ENCODE assay signal across 8 cellular contexts in genomic region chr12:104643921-104644669, GRCh38.
DNase-seq lines count a peak whose midpoint lies in the region; ATAC-seq, FAIRE-seq and TF ChIP-seq lines count a peak whose summit lies in the region.

No MANE protein-coding gene starts in this region.

- 71 to 76% methylated on average over 12 of the region's 12 CpGs for WGBS in heart right ventricle, 2 donors

- H3K27me3 ChIP-seq in CD4-positive, alpha-beta memory T cell (ENCODE audit: insufficient read depth, low read length): no peaks in the 10 kb centered on the region
- H3K27me3 ChIP-seq in heart right ventricle: no peaks in the 10 kb centered on the region

- peaks cover 41 to 67% (median 51%) of the 10 kb centered on the region in 4 donors for H3K4me1 Mint-ChIP-seq in CD4-positive, alpha-beta memory T cell

- CTCF ChIA-PET in CD4-positive, alpha-beta memory T cell (lab: Charles Lee; ENCODE audit: partially characterized antibody): interaction anchor here (1.3 kb wide), 1 partner anchor 262 kb away, joined by 3 read pairs; no protein-coding TSS in a partner anchor

- no peaks in the 10 kb centered on the region for H3K27me3 Mint-ChIP-seq in CD4-positive, alpha-beta memory T cell

- no peak for TF ChIP-seq CTCF in heart right ventricle (IDR thresholded peaks at IDR 0.05)

- POLR2A ChIA-PET in CD4-positive, alpha-beta memory T cell (lab: Charles Lee; ENCODE audit: partially characterized antibody): interaction anchor here (1.2 kb wide), 1 partner anchor 103 kb away, joined by 3 read pairs; no protein-coding TSS in a partner anchor

- ATAC-seq in GM21447 (IDR thresholded peaks at IDR 0.05; ENCODE audit: unreplicated experiment): peak; percentile 36
- ATAC-seq in heart right ventricle: peak in 7 of 8 donors; percentile 56 to 70 (median 65)
- ATAC-seq in GM21367 (IDR thresholded peaks at IDR 0.05; ENCODE audit: unreplicated experiment): no peak

- peak in 1 of 5 donors; percentile 10 for DNase-seq in CD4-positive, alpha-beta memory T cell
- peak; percentile 91 for DNase-seq in NCI-H748 (lab: John Stamatoyannopoulos, UW; ENCODE audit: unreplicated experiment)
- no peak for DNase-seq in heart right ventricle
- no peak for DNase-seq in frontal cortex (ENCODE audit: low spot score in 2 of 2)
- no peak for DNase-seq in inferior parietal cortex (ENCODE audit: extremely low spot score)
- no peak for DNase-seq in activated CD4-positive, alpha-beta T cell treated with anti-CD3 and anti-CD28 coated beads for 48 hours

- H3K36me3 ChIP-seq in CD4-positive, alpha-beta memory T cell (ENCODE audit: insufficient read depth, low read length): no peaks in the 10 kb centered on the region
- H3K36me3 ChIP-seq in heart right ventricle: peaks cover 0 to 9% (median 0%) of the 10 kb centered on the region in 9 donors

- no peak overlapping the region for H3K4me3 ChIP-seq in CD4-positive, alpha-beta memory T cell (ENCODE audit: low read length in 2 of 2)
- H3K4me3 ChIP-seq in heart right ventricle: peak overlapping the region in 1 of 10 donors; percentile 20

- peaks cover 27 to 38% of the 10 kb centered on the region in 2 donors for H3K36me3 Mint-ChIP-seq in CD4-positive, alpha-beta memory T cell

- peak overlapping the region; percentile 26 to 91 (median 75) for H3K27ac Mint-ChIP-seq in CD4-positive, alpha-beta memory T cell

- peaks cover 19% of the 10 kb centered on the region for H3K4me1 ChIP-seq in CD4-positive, alpha-beta memory T cell (ENCODE audit: insufficient read depth, low read length)
- H3K4me1 ChIP-seq in heart right ventricle: peaks cover 0 to 72% (median 3%) of the 10 kb centered on the region in 9 donors

- no peak for FAIRE-seq in frontal cortex (lab: Jason Lieb, UNC)

- H3K4me3 Mint-ChIP-seq in CD4-positive, alpha-beta memory T cell: peak overlapping the region in 6 of 8 donors; percentile 20 to 61 (median 38)

- no peak overlapping the region for H3K27ac ChIP-seq in CD4-positive, alpha-beta memory T cell (ENCODE audit: low read depth, low read length)
- H3K27ac ChIP-seq in heart right ventricle: peak overlapping the region in 4 of 10 donors; percentile 19 to 92 (median 48)

- H3K9me3 Mint-ChIP-seq in CD4-positive, alpha-beta memory T cell: peaks cover 0 to 7% (median 3%) of the 10 kb centered on the region in 8 donors

- intact Hi-C loops in CD4-positive, alpha-beta memory T cell (cut with micrococcal nuclease): no loop called here
- intact Hi-C loops in heart right ventricle (cut with DNase I): no loop called here

- no peaks in the 10 kb centered on the region for H3K9me3 ChIP-seq in CD4-positive, alpha-beta memory T cell (ENCODE audit: control insufficient read depth in 1 of 2, low read length in 2 of 2)
- H3K9me3 ChIP-seq in heart right ventricle: peaks cover 0 to 11% (median 0%) of the 10 kb centered on the region in 11 donors
